1 cellular context compared by ENCODE assay signal in genomic region chr17:29726721-29727252, GRCh38.
TF ChIP-seq lines count a peak whose summit lies in the region.

No MANE protein-coding gene starts in this region.

TF ChIP-seq in K562, 482 proteins besides CTCF, POLR2A, EP300 and RAD21 (continued from another document):
- TF ChIP-seq ZBTB11 (CRISPR knock-in tag; IDR thresholded peaks at IDR 0.05) = peak in 1 of 3 experiments; percentile 62; a peak in 2 of 6 replicates
- TF ChIP-seq DACH1 (IDR thresholded peaks at IDR 0.05; ENCODE audit: partially characterized antibody) = peak; percentile 73
- TF ChIP-seq ZNF639 (CRISPR knock-in tag; conservative IDR thresholded peaks at IDR 0.05 in 1 of 2, IDR thresholded peaks at IDR 0.05 in 1 of 2) = peak in 1 of 2 experiments; percentile 71; a peak in 1 of 4 replicates
- no peak for TF ChIP-seq CREB3 (tag; conservative IDR thresholded peaks at IDR 0.05; ENCODE audit: low read depth)
- peak; percentile 69 for TF ChIP-seq POLR2H (tag; IDR thresholded peaks at IDR 0.05; ENCODE audit: low read depth)
- 0 out of 2 replicates have a peak, but pooled peaks have one; percentile 17 for TF ChIP-seq MEF2D (tag; conservative IDR thresholded peaks at IDR 0.05; ENCODE audit: low read depth)
- peak in 1 of 2 experiments; percentile 51; a peak in 1 of 4 replicates for TF ChIP-seq RCOR1 (IDR thresholded peaks at IDR 0.05; ENCODE audit: borderline replicate concordance in 1 of 2, low read depth in 2 of 2, low read length in 2 of 2)
- peak; percentile 65 for TF ChIP-seq GATAD2B (IDR thresholded peaks at IDR 0.05; ENCODE audit: borderline replicate concordance)
- no peak for TF ChIP-seq HDAC8 (tag; IDR thresholded peaks at IDR 0.05)
- peak; percentile 90 for TF ChIP-seq CBFA2T2 (conservative IDR thresholded peaks at IDR 0.05)
- TF ChIP-seq MXD1 (CRISPR knock-in tag; IDR thresholded peaks at IDR 0.05; ENCODE audit: borderline replicate concordance, poor library complexity, severe bottlenecking) = no peak
- TF ChIP-seq JUND (IDR thresholded peaks at IDR 0.05; ENCODE audit: borderline replicate concordance, low read depth, low read length) = peak; percentile 45
- peak; percentile 78; the same call in 2 of the 3 replicates for TF ChIP-seq JUND (tag; IDR thresholded peaks at IDR 0.05; ENCODE audit: borderline replicate concordance, low read depth, low read length)
- TF ChIP-seq THRAP3 (IDR thresholded peaks at IDR 0.05; ENCODE audit: borderline replicate concordance) = no peak
- peak; percentile 48; the same call in 1 of the 2 replicates for TF ChIP-seq CTBP1 (IDR thresholded peaks at IDR 0.05; ENCODE audit: borderline replicate concordance)
